ENCODE assay signal across 15 cellular contexts in the genomic region with DNA sequence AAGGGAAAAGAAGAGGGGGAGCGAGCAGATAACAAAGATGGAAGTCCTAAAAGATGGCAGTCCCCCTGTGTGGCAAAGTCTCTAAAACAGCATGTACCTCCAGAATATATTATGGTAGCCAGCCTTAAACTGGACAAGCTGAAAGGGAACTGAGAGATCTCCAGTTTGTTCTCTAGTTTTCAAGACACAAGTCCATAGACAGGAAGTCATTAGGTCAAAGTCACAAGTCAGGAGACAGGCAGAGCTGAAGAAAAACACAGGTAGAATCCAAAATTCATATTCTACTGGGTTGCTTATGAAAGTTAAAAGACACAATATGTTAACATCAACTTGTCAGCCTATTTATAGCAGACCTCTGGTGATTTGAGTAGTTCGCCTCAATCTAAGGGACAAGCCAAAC. TPM values are rescaled to one million over a fixed set of nuclear protein-coding genes. Genes with fewer than 3 reads are reported as not detected.
DNase-seq lines count a peak whose midpoint lies in the region; ATAC-seq and TF ChIP-seq lines count a peak whose summit lies in the region.
"Had no signal": no experiment of that assay in that cellular context is flagged by ENCODE, and none has a peak within 500 bp of the region (broad histone marks: within the 10 kb centered on the region; RNA-seq: fewer than 3 reads in every experiment).

No MANE protein-coding gene starts in this region.

- no peaks in the 10 kb centered on the region for H3K27me3 ChIP-seq in hepatocyte
- no peaks in the 10 kb centered on the region for H3K27me3 ChIP-seq in stomach
- H3K27me3 ChIP-seq: left lung had no signal

- no peak for TF ChIP-seq EP300 in stomach (IDR thresholded peaks at IDR 0.05)

- H3K4me1 ChIP-seq in hepatocyte (ENCODE audit: insufficient read depth): peaks cover 8% of the 10 kb centered on the region
- H3K4me1 ChIP-seq in stomach: peaks cover 8 to 47% (median 20%) of the 10 kb centered on the region in 4 donors

- H3K27ac ChIP-seq in hepatocyte (peak overlapping the region; percentile 7), stomach (peak overlapping the region in 3 of 5 donors; percentile 61 to 69 (median 66))
- H3K27ac ChIP-seq: VCaP had no signal

- TF ChIP-seq CTCF in hepatocyte (IDR thresholded peaks at IDR 0.05; ENCODE audit: poor library complexity) (no peak), stomach (IDR thresholded peaks at IDR 0.05) (no peak), GM13977 (IDR thresholded peaks at IDR 0.05; ENCODE audit: extremely low read depth, insufficient read depth, missing control alignments) (no peak)

- H2AFZ ChIP-seq in hepatocyte: no peak overlapping the region

- no peaks in the 10 kb centered on the region for H3K9me2 ChIP-seq in hepatocyte (replicated peaks; ENCODE audit: insufficient read depth)

- WGBS in hepatocyte (ENCODE audit: low lambda C conversion rate, missing lambda C conversion rate): 84% methylated on average over 2 of the region's 2 CpGs
- 84 to 100% (median 93%) methylated on average over 2 of the region's 2 CpGs for WGBS in stomach, 5 donors

- in situ Hi-C loops in GM13977 (cut with MboI; ENCODE audit: low pct_unique_long_range_greater_than_20kb, low sequenced_read_pairs, unreplicated experiment): no loop called here

- no peak overlapping the region for H3K4me3 ChIP-seq in hepatocyte
- no peak overlapping the region for H3K4me3 ChIP-seq in stomach
- H3K4me3 ChIP-seq: left lung had no signal

- peak; percentile 56 for ATAC-seq in GM18861 (IDR thresholded peaks at IDR 0.05; ENCODE audit: unreplicated experiment)
- ATAC-seq: activated CD8-positive, alpha-beta T cell treated with anti-CD3 and anti-CD28 coated beads, Interleukin-2, amount 10 ng/mL, durations not matched to agents 7 days and 5 days had no signal

- no peak overlapping the region for H3K4me2 ChIP-seq in hepatocyte

- H3K36me3 ChIP-seq in hepatocyte (replicated peaks; ENCODE audit: insufficient read depth, low read depth) (no peaks in the 10 kb centered on the region), stomach (no peaks in the 10 kb centered on the region)
- H3K36me3 ChIP-seq: left lung had no signal

- DNase-seq in MV-4-11 (lab: John Stamatoyannopoulos, UW): peak; percentile 33
- DNase-seq in hepatocyte (ENCODE audit: low spot score): no peak
- DNase-seq in stomach: no peak
- DNase-seq in hypothalamus (lab: John Stamatoyannopoulos, UW): no peak
- DNase-seq in GM13977 (ENCODE audit: low spot score): no peak
- no peak for DNase-seq in HT-29 (ENCODE audit: low spot score)
- no peak for DNase-seq in glomerular visceral epithelial cell (ENCODE audit: extremely low spot score)
- DNase-seq: activated CD8-positive, alpha-beta T cell treated with anti-CD3 and anti-CD28 coated beads, Interleukin-2, amount 10 ng/mL, durations not matched to agents 7 days and 5 days; erythroblast; HCEC 1CT; left lung; NCI-H1105; NCI-H345 had no signal

- no peaks in the 10 kb centered on the region for H4K20me1 ChIP-seq in hepatocyte (ENCODE audit: insufficient read depth, poor library complexity, severe bottlenecking)

- H3K9me3 ChIP-seq in hepatocyte (ENCODE audit: low read depth) (no peaks in the 10 kb centered on the region), stomach (no peaks in the 10 kb centered on the region)
- H3K9me3 ChIP-seq: left lung had no signal

- no peaks in the 10 kb centered on the region for H3K79me2 ChIP-seq in hepatocyte

- TF ChIP-seq POLR2A in stomach (IDR thresholded peaks at IDR 0.05): no peak

- intact Hi-C loops in stomach (cut with DNase I; ENCODE audit: low total_unique reads): no loop called here

RNA-seq across cellular contexts. Expression of gene FAM107B, which starts 38.7 kb away (rescaled TPM):
- 84.8 and 85.5 TPM in 2 replicates for total RNA-seq in hepatocyte
- polyA plus RNA-seq in hepatocyte: 73.3 and 85.9 TPM in 2 replicates
- 100 to 1,000 TPM in 3 of 5 donors, 10 to 100 TPM in 2; 18.7 to 397 (median 205) TPM for total RNA-seq in stomach
- polyA plus RNA-seq in stomach: 100 to 1,000 TPM in 2 of 3 donors, 10 to 100 TPM in 1; 31.4 to 162 (median 158) TPM
- total RNA-seq in HT-29 (2014; rRNA removed; shearing (Covaris generic)): 11.0 and 14.1 TPM in 2 replicates
